Comparison of ENCODE assay signal across 33 cellular contexts in genomic region chr20:49157146-49157545, GRCh38.
"Had no signal": no experiment of that assay in that cellular context is flagged by ENCODE, and none has a peak within 500 bp of the region (broad histone marks: within the 10 kb centered on the region; RNA-seq: fewer than 3 reads in every experiment).

No MANE protein-coding gene starts in this region.

- H3K4me3 ChIP-seq: MG63, Peyer's patch had no signal

- H3K27me3 Mint-ChIP-seq: activated CD4-positive, alpha-beta memory T cell treated with anti-CD3 and anti-CD28 coated beads, Interleukin-2, amount 10 ng/mL, durations not matched to agents 7 days and 5 days; activated naive CD4-positive, alpha-beta T cell treated with anti-CD3 and anti-CD28 coated beads, Interleukin-2, amount 10 ng/mL, durations not matched to agents 7 days and 5 days; IgD-negative memory B cell; T-cell had no signal

- H3K27me3 ChIP-seq: brain microvascular endothelial cell, MG63, Peyer's patch had no signal

- H3K36me3 Mint-ChIP-seq: IgD-negative memory B cell had no signal

- DNase-seq: activated CD4-positive, alpha-beta memory T cell treated with anti-CD3 and anti-CD28 coated beads, Interleukin-2, amount 10 ng/mL, durations not matched to agents 7 days and 5 days; activated CD4-positive, alpha-beta T cell treated with anti-CD3 and anti-CD28 coated beads for 1 hour; activated CD4-positive, alpha-beta T cell treated with anti-CD3 and anti-CD28 coated beads for 48 hours; activated CD4-positive, CD25-positive, alpha-beta regulatory T cell; activated CD8-positive, alpha-beta memory T cell treated with anti-CD3 and anti-CD28 coated beads for 24 hours; activated gamma-delta T cell treated with Interleukin-2 at 50 U/mL for 16 hours; activated naive CD4-positive, alpha-beta T cell treated with anti-CD3 and anti-CD28 coated beads, Interleukin-2, amount 10 ng/mL, durations not matched to agents 7 days and 5 days; anterior cingulate cortex; brain microvascular endothelial cell; central memory CD4-positive, alpha-beta T cell; Kasumi-1; KG1; MG63; NCI-H1048; NCI-H1105 treated with DMSO at 0.1 percent for 48 hours; NCI-H1436 treated with DMSO at 0.1 percent for 48 hours; NCI-H1694 treated with DMSO at 0.1 percent for 48 hours; NCI-H2029; NCI-H510A; NCI-H526; NCI-H748 treated with DMSO at 0.1 percent for 48 hours; NK-92 treated with Interleukin-12 subunit alpha and Interleukin-12 subunit beta, amount 100 ng/mL, for 24 hours; PC-3; Peyer's patch; SIG-M5; T-cell; T-helper 2 cell; T-helper 9 cell had no signal

- H3K9me3 ChIP-seq: MG63, Peyer's patch had no signal

- H3K4me3 Mint-ChIP-seq: activated CD4-positive, alpha-beta memory T cell treated with anti-CD3 and anti-CD28 coated beads, Interleukin-2, amount 10 ng/mL, durations not matched to agents 7 days and 5 days; activated naive CD4-positive, alpha-beta T cell treated with anti-CD3 and anti-CD28 coated beads, Interleukin-2, amount 10 ng/mL, durations not matched to agents 7 days and 5 days; IgD-negative memory B cell; T-cell had no signal

- H3K27ac ChIP-seq: brain microvascular endothelial cell, Peyer's patch, RWPE1, VCaP had no signal

- H3K27ac Mint-ChIP-seq: activated CD4-positive, alpha-beta memory T cell treated with anti-CD3 and anti-CD28 coated beads, Interleukin-2, amount 10 ng/mL, durations not matched to agents 7 days and 5 days; activated naive CD4-positive, alpha-beta T cell treated with anti-CD3 and anti-CD28 coated beads, Interleukin-2, amount 10 ng/mL, durations not matched to agents 7 days and 5 days; T-cell had no signal

- H3K4me1 ChIP-seq: Peyer's patch had no signal

- ATAC-seq: PC-3, Right ventricle myocardium inferior, SK-N-SH treated with all-trans-retinoic acid at 6 μM for 48 hours, T-cell had no signal

- H3K9me3 Mint-ChIP-seq: activated CD4-positive, alpha-beta memory T cell treated with anti-CD3 and anti-CD28 coated beads, Interleukin-2, amount 10 ng/mL, durations not matched to agents 7 days and 5 days; activated naive CD4-positive, alpha-beta T cell treated with anti-CD3 and anti-CD28 coated beads, Interleukin-2, amount 10 ng/mL, durations not matched to agents 7 days and 5 days; IgD-negative memory B cell; T-cell had no signal
